Comparison of ENCODE assay signal across 8 cellular contexts in the genomic region with DNA sequence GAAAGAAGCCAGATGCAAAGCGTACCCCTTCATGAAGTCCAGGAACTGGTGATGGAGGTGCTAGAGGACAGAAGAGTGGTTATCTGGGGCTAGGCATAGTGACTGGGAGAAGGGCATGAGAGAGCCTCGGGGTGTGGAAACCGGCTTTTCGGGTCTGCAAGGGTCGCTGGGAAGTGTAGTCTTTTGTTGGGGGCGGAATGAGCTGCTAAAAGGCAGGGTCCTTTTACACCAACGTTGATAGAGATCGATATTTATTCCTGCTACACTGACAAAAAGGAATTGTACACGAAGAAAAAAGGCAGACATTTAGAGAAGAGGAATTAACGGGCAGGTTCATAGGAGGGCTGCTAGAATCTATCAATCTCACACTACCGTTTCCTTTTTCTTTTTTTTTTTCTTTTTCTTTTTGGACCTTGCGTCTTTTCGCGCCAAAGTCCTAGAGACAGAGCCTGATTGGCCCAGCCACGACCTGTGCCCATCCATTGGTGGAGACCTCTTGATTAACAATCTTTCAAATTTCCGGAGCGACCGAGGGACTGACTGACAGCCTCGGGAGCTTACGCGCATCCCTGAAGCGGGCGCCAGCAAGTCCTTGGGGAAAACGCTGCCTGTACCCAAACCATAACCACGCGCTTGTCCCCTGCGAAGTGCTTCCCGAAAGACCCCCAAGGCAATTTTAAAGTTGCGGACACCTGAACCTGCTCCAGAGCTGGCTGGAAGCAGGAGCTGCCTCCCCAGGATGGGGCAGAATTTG. TPM values are rescaled to one million over a fixed set of nuclear protein-coding genes. Genes with fewer than 3 reads are reported as not detected.
A peak's percentile ranks its signal among the peaks of the same experiment; 100 is the strongest.
DNase-seq lines count a peak whose midpoint lies in the region; ATAC-seq and TF ChIP-seq lines count a peak whose summit lies in the region.

No MANE protein-coding gene starts in this region.

- TF ChIP-seq POLR2A in IMR-90 (IDR thresholded peaks at IDR 0.05; ENCODE audit: low read depth, low read length) = no peak

- no peaks in the 10 kb centered on the region for H3K4me1 ChIP-seq in IMR-90 (ENCODE audit: control insufficient read depth, insufficient read depth, low read length)
- H3K4me1 ChIP-seq in PC-3 (ENCODE audit: insufficient read depth, low read length) = peaks cover 6% of the 10 kb centered on the region

- H3K4me3 ChIP-seq in IMR-90 (ENCODE audit: insufficient read depth, low read depth, low read length) (peak overlapping the region; percentile 54), PC-3 (ENCODE audit: low read length) (peak overlapping the region; percentile 88)

- H3K36me3 Mint-ChIP-seq in natural killer cell = no peaks in the 10 kb centered on the region
- H3K36me3 Mint-ChIP-seq in stimulated activated naive CD8-positive, alpha-beta T cell treated with anti-CD3 and anti-CD28 coated beads, Interleukin-15, Interleukin-2, amounts not matched to agents 100 ng/mL and 50 ng/mL, for 24 hours (ENCODE audit: low read depth) = no peaks in the 10 kb centered on the region

- peak overlapping the region; percentile 46; the same call in 1 of the 2 replicates for H3K56ac ChIP-seq in IMR-90 (ENCODE audit: extremely low read depth, insufficient read depth, low read length)

- in situ Hi-C loops in IMR-90 (cut with MboI; ENCODE audit: low sequenced_read_pairs) = no loop called here

- H4K8ac ChIP-seq in IMR-90 (ENCODE audit: low read depth in 2 of 2, low read length in 2 of 2) = peak overlapping the region; percentile 67 to 79; a peak in 2 of 4 replicates

- peak overlapping the region; percentile 55; the same call in 1 of the 2 replicates for H4K91ac ChIP-seq in IMR-90 (ENCODE audit: insufficient read depth, low read depth, low read length)

- H3K4ac ChIP-seq in IMR-90 (ENCODE audit: low read depth, low read length) = peak overlapping the region; percentile 66; the same call in 1 of the 2 replicates

- no peaks in the 10 kb centered on the region; the same call in 1 of the 2 replicates for H3K27me3 ChIP-seq in IMR-90 (ENCODE audit: control insufficient read depth, insufficient read depth, low read length)
- no peaks in the 10 kb centered on the region for H3K27me3 ChIP-seq in PC-3 (ENCODE audit: low read length)

- no peaks in the 10 kb centered on the region for H3K9me2 ChIP-seq in PC-3 (replicated peaks; ENCODE audit: low read length)

- H3K14ac ChIP-seq in IMR-90 (replicated peaks; ENCODE audit: low read depth, low read length) = peak overlapping the region; percentile 83

- ATAC-seq in GM21576 (IDR thresholded peaks at IDR 0.05; ENCODE audit: unreplicated experiment) = peak; percentile 94
- peak; percentile 99 for ATAC-seq in IMR-90 (ENCODE audit: low read depth)
- ATAC-seq in PC-3 = peak; percentile 99
- ATAC-seq in natural killer cell = peak; percentile 87 to 95 (median 91)

- no peak overlapping the region for H2BK5ac ChIP-seq in IMR-90 (ENCODE audit: low read depth, low read length, poor library complexity, severe bottlenecking)

- H3K9me3 Mint-ChIP-seq in natural killer cell = no peaks in the 10 kb centered on the region
- no peaks in the 10 kb centered on the region for H3K9me3 Mint-ChIP-seq in stimulated activated naive CD8-positive, alpha-beta T cell treated with anti-CD3 and anti-CD28 coated beads, Interleukin-15, Interleukin-2, amounts not matched to agents 100 ng/mL and 50 ng/mL, for 24 hours

- H3K79me2 ChIP-seq in PC-3 (ENCODE audit: low read length) = no peaks in the 10 kb centered on the region

- H3K9me3 ChIP-seq in IMR-90 (ENCODE audit: control insufficient read depth, insufficient read depth, low read length) (no peaks in the 10 kb centered on the region), PC-3 (ENCODE audit: low read length) (no peaks in the 10 kb centered on the region)

- no peak overlapping the region for H4K5ac ChIP-seq in IMR-90 (ENCODE audit: low read depth, low read length)

- peak overlapping the region; percentile 68; the same call in 1 of the 2 replicates for H3K9ac ChIP-seq in IMR-90 (ENCODE audit: low read depth, low read length)
- H3K9ac ChIP-seq in PC-3 (ENCODE audit: low read length) = peak overlapping the region; percentile 80

- TF ChIP-seq CTCF in IMR-90 (conservative IDR thresholded peaks at IDR 0.05; ENCODE audit: low read depth, low read length) = no peak
- no peak for TF ChIP-seq CTCF in PC-3 (conservative IDR thresholded peaks at IDR 0.05; ENCODE audit: low read depth, low read length)
- TF ChIP-seq CTCF in natural killer cell (IDR thresholded peaks at IDR 0.05) = no peak

- H3K27ac Mint-ChIP-seq in natural killer cell = peak overlapping the region; percentile 36 to 39
- peak overlapping the region; percentile 99 for H3K27ac Mint-ChIP-seq in stimulated activated naive CD8-positive, alpha-beta T cell treated with anti-CD3 and anti-CD28 coated beads, Interleukin-15, Interleukin-2, amounts not matched to agents 100 ng/mL and 50 ng/mL, for 24 hours

- H2BK15ac ChIP-seq in IMR-90 (ENCODE audit: low read depth, low read length) = no peak overlapping the region

- TF ChIP-seq RAD21 in IMR-90 (IDR thresholded peaks at IDR 0.05; ENCODE audit: low read length) = no peak

- no peak overlapping the region for H2AK5ac ChIP-seq in IMR-90 (ENCODE audit: low read depth, low read length)

- peak overlapping the region; percentile 60; the same call in 1 of the 2 replicates for H3K23ac ChIP-seq in IMR-90 (ENCODE audit: low read depth, low read length)

- 0% methylated on average over 11 of the region's 29 CpGs; no CpG with 5 or more reads in 1 of the 2 experiments for WGBS in IMR-90 (ENCODE audit: extremely low coverage in 2 of 2, insufficient read length in 1 of 2), 2 experiments

- BruUV-seq in IMR-90 (replicated peaks; lab: Mats Ljungman, UMichigan) = no TSS peak
- no TSS peak for BruUV-seq in PC-3 (replicated peaks; lab: Mats Ljungman, UMichigan)

- H3K79me1 ChIP-seq in IMR-90 (ENCODE audit: low read depth in 1 of 2, low read length in 2 of 2) = no peaks in the 10 kb centered on the region

- H2AFZ ChIP-seq in IMR-90 (replicated peaks; ENCODE audit: low read length, poor library complexity) (peak overlapping the region; percentile 90), PC-3 (ENCODE audit: low read length) (peak overlapping the region; percentile 99)

- no peak overlapping the region for H3K18ac ChIP-seq in IMR-90 (ENCODE audit: low read depth, low read length)

- H3F3A ChIP-seq in PC-3 (ENCODE audit: low read length, unreplicated experiment) = no peaks in the 10 kb centered on the region

- peak overlapping the region; percentile 71 for H2BK120ac ChIP-seq in IMR-90 (ENCODE audit: low read depth, low read length)

- 0 out of 2 replicates have a peak overlapping the region, but pooled peaks have one; percentile 60 for H2BK20ac ChIP-seq in IMR-90 (ENCODE audit: low read depth, low read length)

- peaks cover 0 to 3% of the 10 kb centered on the region in 2 donors for H3K27me3 Mint-ChIP-seq in natural killer cell (ENCODE audit: low read depth in 2 of 2)
- peaks cover 5% of the 10 kb centered on the region for H3K27me3 Mint-ChIP-seq in stimulated activated naive CD8-positive, alpha-beta T cell treated with anti-CD3 and anti-CD28 coated beads, Interleukin-15, Interleukin-2, amounts not matched to agents 100 ng/mL and 50 ng/mL, for 24 hours

- H3K36me3 ChIP-seq in IMR-90 (ENCODE audit: control insufficient read depth, insufficient read depth, low read length) = no peaks in the 10 kb centered on the region
- no peaks in the 10 kb centered on the region for H3K36me3 ChIP-seq in PC-3 (ENCODE audit: low read depth, low read length)

- no peaks in the 10 kb centered on the region for H3K9me1 ChIP-seq in IMR-90 (ENCODE audit: insufficient read depth, low read length)

- CTCF ChIA-PET in IMR-90 (lab: Yijun Ruan, JAX) = interaction anchor here (0.8 kb wide), 1 partner anchor 63 kb away, joined by 3 read pairs; no protein-coding TSS in a partner anchor
- CTCF ChIA-PET in PC-3 (lab: Charles Lee) = interaction anchor here (0.5 to 1.5 kb wide), 3 partner anchors 16 to 179 kb away, joined by 3 to 21 read pairs (median 6); a partner anchor contains a TSS

- H3K27ac ChIP-seq in IMR-90 (ENCODE audit: insufficient read depth, low read length) (no peak overlapping the region; the same call in 1 of the 2 replicates), PC-3 (ENCODE audit: low read length) (peak overlapping the region; percentile 61)

- intact Hi-C loops in IMR-90 (cut with micrococcal nuclease) = loop anchor here (5.0 kb wide), 1 partner anchor 42 kb away; no protein-coding TSS in a partner anchor
- intact Hi-C loops in PC-3 (cut with micrococcal nuclease) = loop anchor here (1.0 kb wide), 1 partner anchor 59 kb away; no protein-coding TSS in a partner anchor
- intact Hi-C loops in natural killer cell (cut with micrococcal nuclease) = loop anchor here (5.0 kb wide), 1 partner anchor 57 kb away; a partner anchor contains a TSS

- H3K4me3 Mint-ChIP-seq in natural killer cell = peak overlapping the region; percentile 87
- H3K4me3 Mint-ChIP-seq in stimulated activated naive CD8-positive, alpha-beta T cell treated with anti-CD3 and anti-CD28 coated beads, Interleukin-15, Interleukin-2, amounts not matched to agents 100 ng/mL and 50 ng/mL, for 24 hours = peak overlapping the region; percentile 94

- peaks cover 13 to 14% of the 10 kb centered on the region in 2 donors for H3K4me1 Mint-ChIP-seq in natural killer cell
- peaks cover 15% of the 10 kb centered on the region for H3K4me1 Mint-ChIP-seq in stimulated activated naive CD8-positive, alpha-beta T cell treated with anti-CD3 and anti-CD28 coated beads, Interleukin-15, Interleukin-2, amounts not matched to agents 100 ng/mL and 50 ng/mL, for 24 hours (ENCODE audit: low read depth)

- no peaks in the 10 kb centered on the region for H4K20me1 ChIP-seq in IMR-90 (ENCODE audit: insufficient read depth, low read length)
- no peaks in the 10 kb centered on the region for H4K20me1 ChIP-seq in PC-3 (ENCODE audit: low read length)

- H3K4me2 ChIP-seq in IMR-90 (ENCODE audit: low read depth, low read length) (peak overlapping the region; percentile 89), PC-3 (ENCODE audit: low read length) (peak overlapping the region; percentile 95)

- dilution Hi-C loops in IMR-90 (cut with HindIII; ENCODE audit: low sequenced_read_pairs, unreplicated experiment) = no loop called here

- DNase-seq in DMS53 (lab: John Stamatoyannopoulos, UW) = peak; percentile 94
- peak; percentile 62 for DNase-seq in IMR-90
- peak; percentile 95 for DNase-seq in PC-3
- peak; percentile 53 for DNase-seq in activated T-cell treated with anti-CD3 and anti-CD28 coated beads, Interleukin-2, amount 50 U/mL, for 1 hour
- DNase-seq in fibroblast of gingiva (ENCODE audit: low read depth) = peak; percentile 61
- peak; percentile 43 for DNase-seq in natural killer cell

- POLR2A ChIA-PET in IMR-90 (lab: Charles Lee; ENCODE audit: unreplicated experiment) (no interaction called here), PC-3 (lab: Charles Lee; ENCODE audit: unreplicated experiment) (interaction anchor here (0.6 to 1.0 kb wide), 3 partner anchors 56 to 453 kb away, joined by 5 to 17 read pairs (median 5); a partner anchor contains a TSS)

- peak overlapping the region; percentile 53 for H2AK9ac ChIP-seq in IMR-90 (replicated peaks; ENCODE audit: low read depth, low read length, poor library complexity)

RNA-seq across cellular contexts. Expression of a gene that starts 27.7 kb away (rescaled TPM):
- 24.2 and 34.4 TPM in 2 replicates for total RNA-seq in IMR-90 (2012; rRNA removed)
- polyA plus RNA-seq in IMR-90 (2012; rRNA removed) = 22.7 and 24.4 TPM in 2 replicates
- 8.9 and 11.1 TPM in 2 replicates for polyA plus RNA-seq in IMR-90 (2012; cell fraction: cytosol; rRNA removed)
- polyA plus RNA-seq in IMR-90 (2012; cell fraction: nucleus; rRNA removed; ENCODE audit: low replicate concordance) = 13.3 and 15.6 TPM in 2 replicates
- 29.5 and 38.4 TPM in 2 replicates for total RNA-seq in PC-3 (2014; rRNA removed)
- 10 to 100 TPM; 10.3 to 13.4 (median 11.5) TPM for total RNA-seq in natural killer cell

RNA-seq across cellular contexts. Expression of a gene that starts 56.3 kb away (rescaled TPM):
- total RNA-seq in IMR-90 (2012; rRNA removed) (250 and 319 TPM in 2 replicates), PC-3 (2014; rRNA removed) (188 and 215 TPM in 2 replicates), natural killer cell (100 to 1,000 TPM; 121 to 155 (median 140) TPM)
- polyA plus RNA-seq in IMR-90 (2012; rRNA removed) = 161 and 173 TPM in 2 replicates
- 91.3 and 126 TPM in 2 replicates for polyA plus RNA-seq in IMR-90 (2012; cell fraction: cytosol; rRNA removed)
- 154 and 168 TPM in 2 replicates for polyA plus RNA-seq in IMR-90 (2012; cell fraction: nucleus; rRNA removed; ENCODE audit: low replicate concordance)

Comparison
In these comparisons a context has a peak if more than half of its experiments do, and no peak if none do; other contexts are left out.
1. DNase-seq: peak in every context shown above with its lines; median percentile 95 in PC-3; 94 in DMS53; 62 in IMR-90; 61 in fibroblast of gingiva; 53 in activated T-cell treated with anti-CD3 and anti-CD28 coated beads, Interleukin-2, amount 50 U/mL, for 1 hour; 43 in natural killer cell.